Comparison of ENCODE assay signal across 15 cellular contexts in the genomic region with DNA sequence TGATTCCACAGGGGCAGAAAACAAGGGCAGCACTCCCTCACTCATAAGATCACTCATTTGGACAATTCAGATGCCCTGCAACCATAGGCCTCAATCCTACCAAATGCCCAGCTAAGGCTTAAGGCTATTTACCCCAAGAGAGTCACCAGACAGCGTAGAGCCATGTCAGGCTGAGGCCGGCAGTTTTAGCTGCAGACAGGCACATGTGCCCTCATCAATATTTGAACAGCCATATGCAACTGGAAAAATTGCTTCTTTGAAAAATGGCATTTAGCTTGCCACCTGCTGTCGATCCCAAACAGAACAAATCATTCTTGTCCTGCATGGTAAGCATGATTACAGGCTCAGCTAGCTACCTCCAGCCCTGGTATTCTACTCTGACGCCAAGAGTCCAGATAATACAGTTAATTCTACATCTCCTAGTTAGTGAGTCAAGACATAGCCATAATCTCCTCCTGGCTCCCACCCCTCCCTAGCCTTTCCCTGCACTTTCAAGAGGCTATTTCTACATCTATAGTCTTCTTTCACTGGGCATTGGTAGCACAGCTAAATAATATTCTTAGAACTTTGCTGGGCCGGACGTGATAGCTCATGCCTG. TPM values are rescaled to one million over a fixed set of nuclear protein-coding genes. Genes with fewer than 3 reads are reported as not detected.
DNase-seq lines count a peak whose midpoint lies in the region; ATAC-seq and TF ChIP-seq lines count a peak whose summit lies in the region.
"Had no signal": no experiment of that assay in that cellular context is flagged by ENCODE, and none has a peak within 500 bp of the region (broad histone marks: within the 10 kb centered on the region; RNA-seq: fewer than 3 reads in every experiment).

No MANE protein-coding gene starts in this region.

- H3K27me3 ChIP-seq in IMR-90 (ENCODE audit: control insufficient read depth, insufficient read depth, low read length) = no peaks in the 10 kb centered on the region
- no peaks in the 10 kb centered on the region for H3K27me3 ChIP-seq in sigmoid colon
- no peaks in the 10 kb centered on the region for H3K27me3 ChIP-seq in WERI-Rb-1 (ENCODE audit: insufficient read depth, low read depth, severe bottlenecking)
- H3K27me3 ChIP-seq: left lung had no signal

- H4K5ac ChIP-seq in IMR-90 (ENCODE audit: low read depth, low read length) = no peak overlapping the region

- DNase-seq in IMR-90 = no peak
- peak; percentile 14 for DNase-seq in SHP77 treated with DMSO at 0.1 percent for 48 hours (lab: John Stamatoyannopoulos, UW)
- peak; percentile 68 for DNase-seq in fibroblast of villous mesenchyme (ENCODE audit: low read depth)
- DNase-seq in sigmoid colon = no peak
- no peak for DNase-seq in DMS79 (lab: John Stamatoyannopoulos, UW)
- DNase-seq in WERI-Rb-1 = no peak
- DNase-seq: C1 segment of cervical spinal cord; Karpas-422; left lung; NCI-H2029 treated with DMSO at 0.1 percent for 48 hours; stimulated activated CD4-positive, alpha-beta T cell treated with anti-CD3 and anti-CD28 coated beads, Interleukin-2, amount 100 ng/mL, for 48 hours; stimulated activated naive B cell treated with anti-CD40 and anti-IgM and Interleukin-4, amounts not matched to agents 10 μg/mL and 1 μg/mL and 100 μg/mL, for 72 hours had no signal

- H3K9me1 ChIP-seq in IMR-90 (ENCODE audit: insufficient read depth, low read length) = peaks cover 23% of the 10 kb centered on the region

- no peak overlapping the region for H2AK9ac ChIP-seq in IMR-90 (replicated peaks; ENCODE audit: low read depth, low read length, poor library complexity)

- H2AK5ac ChIP-seq in IMR-90 (ENCODE audit: low read depth, low read length) = peak overlapping the region; percentile 34; the same call in 1 of the 2 replicates

- TF ChIP-seq POLR2A in IMR-90 (IDR thresholded peaks at IDR 0.05; ENCODE audit: low read depth, low read length) (no peak), sigmoid colon (IDR thresholded peaks at IDR 0.05) (no peak)

- H3K9me3 ChIP-seq in IMR-90 (ENCODE audit: control insufficient read depth, insufficient read depth, low read length) (no peaks in the 10 kb centered on the region), sigmoid colon (no peaks in the 10 kb centered on the region), WERI-Rb-1 (ENCODE audit: severe bottlenecking) (peaks cover 2% of the 10 kb centered on the region)
- H3K9me3 ChIP-seq: left lung had no signal

- peak overlapping the region in 1 of 2 experiments; percentile 15; a peak in 1 of 4 replicates for H4K8ac ChIP-seq in IMR-90 (ENCODE audit: low read depth in 2 of 2, low read length in 2 of 2)

- H2BK120ac ChIP-seq in IMR-90 (ENCODE audit: low read depth, low read length) = peak overlapping the region; percentile 17; the same call in 1 of the 2 replicates

- no peak overlapping the region for H2AFZ ChIP-seq in IMR-90 (replicated peaks; ENCODE audit: low read length, poor library complexity)

- no peak overlapping the region; the same call in 1 of the 2 replicates for H3K4ac ChIP-seq in IMR-90 (ENCODE audit: low read depth, low read length)

- H3K4me3 ChIP-seq in IMR-90 (ENCODE audit: insufficient read depth, low read depth, low read length) = no peak overlapping the region
- H3K4me3 ChIP-seq in fibroblast of villous mesenchyme (ENCODE audit: low read depth, low read length) = no peak overlapping the region
- H3K4me3 ChIP-seq in sigmoid colon = no peak overlapping the region
- no peak overlapping the region for H3K4me3 ChIP-seq in WERI-Rb-1 (ENCODE audit: low read depth, low read length)
- H3K4me3 ChIP-seq: left lung had no signal

- H3K56ac ChIP-seq in IMR-90 (ENCODE audit: extremely low read depth, insufficient read depth, low read length) = no peak overlapping the region

- H2BK20ac ChIP-seq in IMR-90 (ENCODE audit: low read depth, low read length) = peak overlapping the region; percentile 2; the same call in 1 of the 2 replicates

- TF ChIP-seq CTCF in IMR-90 (conservative IDR thresholded peaks at IDR 0.05; ENCODE audit: low read depth, low read length) = no peak
- no peak for TF ChIP-seq CTCF in fibroblast of villous mesenchyme (IDR thresholded peaks at IDR 0.05; ENCODE audit: insufficient read depth, low read depth, low read length)
- TF ChIP-seq CTCF in sigmoid colon (IDR thresholded peaks at IDR 0.05) = no peak
- no peak for TF ChIP-seq CTCF in WERI-Rb-1 (IDR thresholded peaks at IDR 0.05; ENCODE audit: low read depth, low read length)

- H3K36me3 ChIP-seq in IMR-90 (ENCODE audit: control insufficient read depth, insufficient read depth, low read length) = peaks cover 3% of the 10 kb centered on the region; the same call in 1 of the 2 replicates
- no peaks in the 10 kb centered on the region for H3K36me3 ChIP-seq in sigmoid colon
- H3K36me3 ChIP-seq in WERI-Rb-1 = no peaks in the 10 kb centered on the region; the same call in 1 of the 2 replicates
- H3K36me3 ChIP-seq: left lung had no signal

- H3K14ac ChIP-seq in IMR-90 (replicated peaks; ENCODE audit: low read depth, low read length) = no peak overlapping the region

- H3K9ac ChIP-seq in IMR-90 (ENCODE audit: low read depth, low read length) = no peak overlapping the region

- H2BK15ac ChIP-seq in IMR-90 (ENCODE audit: low read depth, low read length) = no peak overlapping the region

- BruUV-seq in IMR-90 (replicated peaks; lab: Mats Ljungman, UMichigan) = no TSS peak

- CTCF ChIA-PET in IMR-90 (lab: Yijun Ruan, JAX) = interaction anchor here (0.6 kb wide), 1 partner anchor 91 kb away, joined by 4 read pairs; no protein-coding TSS in a partner anchor

- dilution Hi-C loops in IMR-90 (cut with HindIII; ENCODE audit: low sequenced_read_pairs, unreplicated experiment) = loop anchor here (10.0 kb wide), 1 partner anchor 69 kb away; no protein-coding TSS in a partner anchor

- H3K18ac ChIP-seq in IMR-90 (ENCODE audit: low read depth, low read length) = peak overlapping the region; percentile 12; the same call in 1 of the 2 replicates

- no peak for ATAC-seq in IMR-90 (ENCODE audit: low read depth)
- no peak for ATAC-seq in HG02840 (IDR thresholded peaks at IDR 0.05; ENCODE audit: low FRiP score, unreplicated experiment)
- ATAC-seq in HG03175 (IDR thresholded peaks at IDR 0.05; ENCODE audit: unreplicated experiment) = no peak
- ATAC-seq: activated naive CD4-positive, alpha-beta T cell treated with anti-CD3 and anti-CD28 coated beads, Interleukin-2, amount 50 U/mL, for 72 hours; left lung; stimulated activated naive B cell treated with anti-CD40 and anti-IgM and Interleukin-4, amounts not matched to agents 10 μg/mL and 1 μg/mL and 100 μg/mL, for 72 hours had no signal

- POLR2A ChIA-PET in IMR-90 (lab: Charles Lee; ENCODE audit: unreplicated experiment) = no interaction called here

- H2BK5ac ChIP-seq in IMR-90 (ENCODE audit: low read depth, low read length, poor library complexity, severe bottlenecking) = peak overlapping the region; percentile 56

- H3K23ac ChIP-seq in IMR-90 (ENCODE audit: low read depth, low read length) = peak overlapping the region; percentile 39

- intact Hi-C loops in IMR-90 (cut with micrococcal nuclease) (loop anchor here (5.0 kb wide), 1 partner anchor 52 kb away; no protein-coding TSS in a partner anchor), sigmoid colon (cut with DNase I) (loop anchor here (10.0 kb wide), 1 partner anchor 1959 kb away; no protein-coding TSS in a partner anchor)

- TF ChIP-seq EP300 in sigmoid colon (IDR thresholded peaks at IDR 0.05) = no peak

- H3K79me1 ChIP-seq in IMR-90 (ENCODE audit: low read depth in 1 of 2, low read length in 2 of 2) = peaks cover 11 to 56% of the 10 kb centered on the region in 2 experiments; a peak in 3 of 4 replicates

- H3K4me1 ChIP-seq in IMR-90 (ENCODE audit: control insufficient read depth, insufficient read depth, low read length) (peaks cover 21% of the 10 kb centered on the region), sigmoid colon (peaks cover 0 to 98% (median 97%) of the 10 kb centered on the region in 4 donors)

- in situ Hi-C loops in IMR-90 (cut with MboI; ENCODE audit: low sequenced_read_pairs) = loop anchor here (5.0 to 25.0 kb wide), 2 partner anchors 52 to 857 kb away; no protein-coding TSS in a partner anchor

- no peak overlapping the region for H4K91ac ChIP-seq in IMR-90 (ENCODE audit: insufficient read depth, low read depth, low read length)

- no peak overlapping the region for H3K4me2 ChIP-seq in IMR-90 (ENCODE audit: low read depth, low read length)

- TF ChIP-seq RAD21 in IMR-90 (IDR thresholded peaks at IDR 0.05; ENCODE audit: low read length) = no peak

- H4K20me1 ChIP-seq in IMR-90 (ENCODE audit: insufficient read depth, low read length) = peaks cover 50% of the 10 kb centered on the region

- 100% methylated on average over 3 of the region's 6 CpGs; no CpG with 5 or more reads in 1 of the 2 experiments for WGBS in IMR-90 (ENCODE audit: extremely low coverage in 2 of 2, insufficient read length in 1 of 2), 2 experiments
- WGBS in sigmoid colon, 2 donors = 88 to 93% methylated on average over 6 of the region's 6 CpGs

- H3K27ac ChIP-seq in IMR-90 (ENCODE audit: insufficient read depth, low read length) (peak overlapping the region; percentile 37; the same call in 1 of the 2 replicates), sigmoid colon (peak overlapping the region; percentile 68 to 99 (median 86)), WERI-Rb-1 (no peak overlapping the region)
- H3K27ac ChIP-seq: left lung had no signal

TF ChIP-seq in IMR-90, 13 proteins besides CTCF, POLR2A, EP300 and RAD21 (continues in another document):
- TF ChIP-seq RCOR1 (IDR thresholded peaks at IDR 0.05; ENCODE audit: insufficient replicate concordance, low read length) = no peak
- no peak for TF ChIP-seq MAZ (IDR thresholded peaks at IDR 0.05; ENCODE audit: borderline replicate concordance, low read depth, low read length)
- no peak for TF ChIP-seq MXI1 (IDR thresholded peaks at IDR 0.05; ENCODE audit: borderline replicate concordance, low read depth, low read length)
- TF ChIP-seq RFX5 (IDR thresholded peaks at IDR 0.05; ENCODE audit: low read depth, low read length) = no peak
- no peak for TF ChIP-seq FOS (IDR thresholded peaks at IDR 0.05; ENCODE audit: low read depth, low read length)

RNA-seq across cellular contexts. Expression of a gene that starts 7.7 kb away (rescaled TPM):
- 35.8 and 42.3 TPM in 2 replicates for total RNA-seq in IMR-90 (2012; rRNA removed)
- 57.9 and 65.1 TPM in 2 replicates for polyA plus RNA-seq in IMR-90 (2012; rRNA removed)
- 31.6 and 44.4 TPM in 2 replicates for polyA plus RNA-seq in IMR-90 (2012; cell fraction: cytosol; rRNA removed)
- polyA plus RNA-seq in IMR-90 (2012; cell fraction: nucleus; rRNA removed; ENCODE audit: low replicate concordance) = 38.6 and 56.6 TPM in 2 replicates
- total RNA-seq in fibroblast of villous mesenchyme = 33.2 and 35.4 TPM in 2 replicates
- 10 to 100 TPM; 26.0 to 41.3 (median 30.2) TPM for total RNA-seq in sigmoid colon
- 10 to 100 TPM in 1 of 3 donors, 1 to 10 TPM in 2; 3.0 to 15.6 (median 4.4) TPM for polyA plus RNA-seq in sigmoid colon

Comparison
In these comparisons a context has a peak if more than half of its experiments do, and no peak if none do; other contexts are left out.
1. DNase-seq: peak in SHP77 treated with DMSO at 0.1 percent for 48 hours (single experiment) and fibroblast of villous mesenchyme (single experiment); none in IMR-90 (single experiment), sigmoid colon (single experiment), DMS79 (single experiment) and WERI-Rb-1 (single experiment).